Comparison of ENCODE assay signal across 1 cellular context in genomic region chr12:97608710-97609394, GRCh38.
A peak's percentile ranks its signal among the peaks of the same experiment; 100 is the strongest.
TF ChIP-seq lines count a peak whose summit lies in the region.

No MANE protein-coding gene starts in this region.

TF ChIP-seq in GM23338, 12 proteins besides CTCF, POLR2A, EP300 and RAD21:
- TF ChIP-seq, protein P1, sequence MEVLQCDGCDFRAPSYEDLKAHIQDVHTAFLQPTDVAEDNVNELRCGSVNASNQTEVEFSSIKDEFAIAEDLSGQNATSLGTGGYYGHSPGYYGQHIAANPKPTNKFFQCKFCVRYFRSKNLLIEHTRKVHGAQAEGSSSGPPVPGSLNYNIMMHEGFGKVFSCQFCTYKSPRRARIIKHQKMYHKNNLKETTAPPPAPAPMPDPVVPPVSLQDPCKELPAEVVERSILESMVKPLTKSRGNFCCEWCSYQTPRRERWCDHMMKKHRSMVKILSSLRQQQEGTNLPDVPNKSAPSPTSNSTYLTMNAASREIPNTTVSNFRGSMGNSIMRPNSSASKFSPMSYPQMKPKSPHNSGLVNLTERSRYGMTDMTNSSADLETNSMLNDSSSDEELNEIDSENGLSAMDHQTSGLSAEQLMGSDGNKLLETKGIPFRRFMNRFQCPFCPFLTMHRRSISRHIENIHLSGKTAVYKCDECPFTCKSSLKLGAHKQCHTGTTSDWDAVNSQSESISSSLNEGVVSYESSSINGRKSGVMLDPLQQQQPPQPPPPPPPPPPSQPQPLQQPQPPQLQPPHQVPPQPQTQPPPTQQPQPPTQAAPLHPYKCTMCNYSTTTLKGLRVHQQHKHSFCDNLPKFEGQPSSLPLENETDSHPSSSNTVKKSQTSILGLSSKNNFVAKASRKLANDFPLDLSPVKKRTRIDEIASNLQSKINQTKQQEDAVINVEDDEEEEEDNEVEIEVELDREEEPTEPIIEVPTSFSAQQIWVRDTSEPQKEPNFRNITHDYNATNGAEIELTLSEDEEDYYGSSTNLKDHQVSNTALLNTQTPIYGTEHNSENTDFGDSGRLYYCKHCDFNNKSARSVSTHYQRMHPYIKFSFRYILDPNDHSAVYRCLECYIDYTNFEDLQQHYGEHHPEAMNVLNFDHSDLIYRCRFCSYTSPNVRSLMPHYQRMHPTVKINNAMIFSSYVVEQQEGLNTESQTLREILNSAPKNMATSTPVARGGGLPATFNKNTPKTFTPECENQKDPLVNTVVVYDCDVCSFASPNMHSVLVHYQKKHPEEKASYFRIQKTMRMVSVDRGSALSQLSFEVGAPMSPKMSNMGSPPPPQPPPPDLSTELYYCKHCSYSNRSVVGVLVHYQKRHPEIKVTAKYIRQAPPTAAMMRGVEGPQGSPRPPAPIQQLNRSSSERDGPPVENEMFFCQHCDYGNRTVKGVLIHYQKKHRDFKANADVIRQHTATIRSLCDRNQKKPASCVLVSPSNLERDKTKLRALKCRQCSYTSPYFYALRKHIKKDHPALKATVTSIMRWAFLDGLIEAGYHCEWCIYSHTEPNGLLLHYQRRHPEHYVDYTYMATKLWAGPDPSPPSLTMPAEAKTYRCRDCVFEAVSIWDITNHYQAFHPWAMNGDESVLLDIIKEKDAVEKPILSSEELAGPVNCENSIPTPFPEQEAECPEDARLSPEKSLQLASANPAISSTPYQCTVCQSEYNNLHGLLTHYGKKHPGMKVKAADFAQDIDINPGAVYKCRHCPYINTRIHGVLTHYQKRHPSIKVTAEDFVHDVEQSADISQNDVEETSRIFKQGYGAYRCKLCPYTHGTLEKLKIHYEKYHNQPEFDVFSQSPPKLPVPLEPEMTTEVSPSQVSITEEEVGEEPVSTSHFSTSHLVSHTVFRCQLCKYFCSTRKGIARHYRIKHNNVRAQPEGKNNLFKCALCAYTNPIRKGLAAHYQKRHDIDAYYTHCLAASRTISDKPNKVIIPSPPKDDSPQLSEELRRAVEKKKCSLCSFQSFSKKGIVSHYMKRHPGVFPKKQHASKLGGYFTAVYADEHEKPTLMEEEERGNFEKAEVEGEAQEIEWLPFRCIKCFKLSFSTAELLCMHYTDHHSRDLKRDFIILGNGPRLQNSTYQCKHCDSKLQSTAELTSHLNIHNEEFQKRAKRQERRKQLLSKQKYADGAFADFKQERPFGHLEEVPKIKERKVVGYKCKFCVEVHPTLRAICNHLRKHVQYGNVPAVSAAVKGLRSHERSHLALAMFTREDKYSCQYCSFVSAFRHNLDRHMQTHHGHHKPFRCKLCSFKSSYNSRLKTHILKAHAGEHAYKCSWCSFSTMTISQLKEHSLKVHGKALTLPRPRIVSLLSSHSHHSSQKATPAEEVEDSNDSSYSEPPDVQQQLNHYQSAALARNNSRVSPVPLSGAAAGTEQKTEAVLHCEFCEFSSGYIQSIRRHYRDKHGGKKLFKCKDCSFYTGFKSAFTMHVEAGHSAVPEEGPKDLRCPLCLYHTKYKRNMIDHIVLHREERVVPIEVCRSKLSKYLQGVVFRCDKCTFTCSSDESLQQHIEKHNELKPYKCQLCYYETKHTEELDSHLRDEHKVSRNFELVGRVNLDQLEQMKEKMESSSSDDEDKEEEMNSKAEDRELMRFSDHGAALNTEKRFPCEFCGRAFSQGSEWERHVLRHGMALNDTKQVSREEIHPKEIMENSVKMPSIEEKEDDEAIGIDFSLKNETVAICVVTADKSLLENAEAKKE (CRISPR knock-in tag; IDR thresholded peaks at IDR 0.05): peak; percentile 58; the same call in 1 of the 2 replicates
- TF ChIP-seq ZNF114 (CRISPR knock-in tag; IDR thresholded peaks at IDR 0.05): 0 out of 2 replicates have a peak, but pooled peaks have one; percentile 39
